Comparison of ENCODE assay signal across 1 cellular context in genomic region chr20:47480705-47481104, GRCh38.
A peak's percentile ranks its signal among the peaks of the same experiment; 100 is the strongest.
TF ChIP-seq lines count a peak whose summit lies in the region.

No MANE protein-coding gene starts in this region.

TF ChIP-seq in K562, 482 proteins besides CTCF, POLR2A, EP300 and RAD21 (continued from another document):
- peak; percentile 87 for TF ChIP-seq EWSR1 (IDR thresholded peaks at IDR 0.05; ENCODE audit: borderline replicate concordance, low read depth, partially characterized antibody)
- peak; percentile 38; the same call in 1 of the 2 replicates for TF ChIP-seq ZBTB2 (IDR thresholded peaks at IDR 0.05)
- TF ChIP-seq, protein P1, sequence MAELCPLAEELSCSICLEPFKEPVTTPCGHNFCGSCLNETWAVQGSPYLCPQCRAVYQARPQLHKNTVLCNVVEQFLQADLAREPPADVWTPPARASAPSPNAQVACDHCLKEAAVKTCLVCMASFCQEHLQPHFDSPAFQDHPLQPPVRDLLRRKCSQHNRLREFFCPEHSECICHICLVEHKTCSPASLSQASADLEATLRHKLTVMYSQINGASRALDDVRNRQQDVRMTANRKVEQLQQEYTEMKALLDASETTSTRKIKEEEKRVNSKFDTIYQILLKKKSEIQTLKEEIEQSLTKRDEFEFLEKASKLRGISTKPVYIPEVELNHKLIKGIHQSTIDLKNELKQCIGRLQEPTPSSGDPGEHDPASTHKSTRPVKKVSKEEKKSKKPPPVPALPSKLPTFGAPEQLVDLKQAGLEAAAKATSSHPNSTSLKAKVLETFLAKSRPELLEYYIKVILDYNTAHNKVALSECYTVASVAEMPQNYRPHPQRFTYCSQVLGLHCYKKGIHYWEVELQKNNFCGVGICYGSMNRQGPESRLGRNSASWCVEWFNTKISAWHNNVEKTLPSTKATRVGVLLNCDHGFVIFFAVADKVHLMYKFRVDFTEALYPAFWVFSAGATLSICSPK (IDR thresholded peaks at IDR 0.05; ENCODE audit: borderline replicate concordance), result no peak
- no peak for TF ChIP-seq ETV5 (CRISPR knock-in tag; IDR thresholded peaks at IDR 0.05; ENCODE audit: low read depth)
- TF ChIP-seq MYNN (IDR thresholded peaks at IDR 0.05), result no peak
- TF ChIP-seq MYNN (CRISPR knock-in tag; IDR thresholded peaks at IDR 0.05), result no peak
- TF ChIP-seq HES1 (IDR thresholded peaks at IDR 0.05; ENCODE audit: low read depth), result no peak
- no peak for TF ChIP-seq ZNF449 (CRISPR knock-in tag; IDR thresholded peaks at IDR 0.05)
- TF ChIP-seq CSDE1 (IDR thresholded peaks at IDR 0.05), result no peak
- TF ChIP-seq MTA2 (IDR thresholded peaks at IDR 0.05; ENCODE audit: low read depth), result 0 out of 2 replicates have a peak, but pooled peaks have one; percentile 26
- TF ChIP-seq BRCA1 (IDR thresholded peaks at IDR 0.05), result no peak
- TF ChIP-seq BRCA1 (CRISPR knock-in tag; IDR thresholded peaks at IDR 0.05), result no peak
- TF ChIP-seq RBM14 (IDR thresholded peaks at IDR 0.05; ENCODE audit: borderline replicate concordance, insufficient read depth, low read depth, low read length), result no peak
- TF ChIP-seq, protein P2, sequence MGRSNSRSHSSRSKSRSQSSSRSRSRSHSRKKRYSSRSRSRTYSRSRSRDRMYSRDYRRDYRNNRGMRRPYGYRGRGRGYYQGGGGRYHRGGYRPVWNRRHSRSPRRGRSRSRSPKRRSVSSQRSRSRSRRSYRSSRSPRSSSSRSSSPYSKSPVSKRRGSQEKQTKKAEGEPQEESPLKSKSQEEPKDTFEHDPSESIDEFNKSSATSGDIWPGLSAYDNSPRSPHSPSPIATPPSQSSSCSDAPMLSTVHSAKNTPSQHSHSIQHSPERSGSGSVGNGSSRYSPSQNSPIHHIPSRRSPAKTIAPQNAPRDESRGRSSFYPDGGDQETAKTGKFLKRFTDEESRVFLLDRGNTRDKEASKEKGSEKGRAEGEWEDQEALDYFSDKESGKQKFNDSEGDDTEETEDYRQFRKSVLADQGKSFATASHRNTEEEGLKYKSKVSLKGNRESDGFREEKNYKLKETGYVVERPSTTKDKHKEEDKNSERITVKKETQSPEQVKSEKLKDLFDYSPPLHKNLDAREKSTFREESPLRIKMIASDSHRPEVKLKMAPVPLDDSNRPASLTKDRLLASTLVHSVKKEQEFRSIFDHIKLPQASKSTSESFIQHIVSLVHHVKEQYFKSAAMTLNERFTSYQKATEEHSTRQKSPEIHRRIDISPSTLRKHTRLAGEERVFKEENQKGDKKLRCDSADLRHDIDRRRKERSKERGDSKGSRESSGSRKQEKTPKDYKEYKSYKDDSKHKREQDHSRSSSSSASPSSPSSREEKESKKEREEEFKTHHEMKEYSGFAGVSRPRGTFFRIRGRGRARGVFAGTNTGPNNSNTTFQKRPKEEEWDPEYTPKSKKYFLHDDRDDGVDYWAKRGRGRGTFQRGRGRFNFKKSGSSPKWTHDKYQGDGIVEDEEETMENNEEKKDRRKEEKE (IDR thresholded peaks at IDR 0.05; ENCODE audit: borderline replicate concordance in 1 of 2, control insufficient read depth in 1 of 2, low read depth in 2 of 2, low read length in 1 of 2), result peak in 1 of 2 experiments; percentile 85; a peak in 2 of 4 replicates
- no peak for TF ChIP-seq SIRT6 (IDR thresholded peaks at IDR 0.05; ENCODE audit: low read depth, low read length)
- TF ChIP-seq, protein P3, sequence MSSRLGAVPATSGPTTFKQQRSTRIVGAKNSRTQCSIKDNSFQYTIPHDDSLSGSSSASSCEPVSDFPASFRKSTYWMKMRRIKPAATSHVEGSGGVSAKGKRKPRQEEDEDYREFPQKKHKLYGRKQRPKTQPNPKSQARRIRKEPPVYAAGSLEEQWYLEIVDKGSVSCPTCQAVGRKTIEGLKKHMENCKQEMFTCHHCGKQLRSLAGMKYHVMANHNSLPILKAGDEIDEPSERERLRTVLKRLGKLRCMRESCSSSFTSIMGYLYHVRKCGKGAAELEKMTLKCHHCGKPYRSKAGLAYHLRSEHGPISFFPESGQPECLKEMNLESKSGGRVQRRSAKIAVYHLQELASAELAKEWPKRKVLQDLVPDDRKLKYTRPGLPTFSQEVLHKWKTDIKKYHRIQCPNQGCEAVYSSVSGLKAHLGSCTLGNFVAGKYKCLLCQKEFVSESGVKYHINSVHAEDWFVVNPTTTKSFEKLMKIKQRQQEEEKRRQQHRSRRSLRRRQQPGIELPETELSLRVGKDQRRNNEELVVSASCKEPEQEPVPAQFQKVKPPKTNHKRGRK (tag; IDR thresholded peaks at IDR 0.05), result peak; percentile 98
- TF ChIP-seq MAZ (CRISPR knock-in tag; conservative IDR thresholded peaks at IDR 0.05 in 1 of 2, IDR thresholded peaks at IDR 0.05 in 1 of 2), result no peak
- TF ChIP-seq GATAD2A (IDR thresholded peaks at IDR 0.05), result peak; percentile 48; the same call in 1 of the 2 replicates
- TF ChIP-seq HMG20A (CRISPR knock-in tag; conservative IDR thresholded peaks at IDR 0.05), result no peak
- peak in 1 of 2 experiments; percentile 53; a peak in 1 of 4 replicates for TF ChIP-seq HDAC1 (IDR thresholded peaks at IDR 0.05)
- TF ChIP-seq, protein P4, sequence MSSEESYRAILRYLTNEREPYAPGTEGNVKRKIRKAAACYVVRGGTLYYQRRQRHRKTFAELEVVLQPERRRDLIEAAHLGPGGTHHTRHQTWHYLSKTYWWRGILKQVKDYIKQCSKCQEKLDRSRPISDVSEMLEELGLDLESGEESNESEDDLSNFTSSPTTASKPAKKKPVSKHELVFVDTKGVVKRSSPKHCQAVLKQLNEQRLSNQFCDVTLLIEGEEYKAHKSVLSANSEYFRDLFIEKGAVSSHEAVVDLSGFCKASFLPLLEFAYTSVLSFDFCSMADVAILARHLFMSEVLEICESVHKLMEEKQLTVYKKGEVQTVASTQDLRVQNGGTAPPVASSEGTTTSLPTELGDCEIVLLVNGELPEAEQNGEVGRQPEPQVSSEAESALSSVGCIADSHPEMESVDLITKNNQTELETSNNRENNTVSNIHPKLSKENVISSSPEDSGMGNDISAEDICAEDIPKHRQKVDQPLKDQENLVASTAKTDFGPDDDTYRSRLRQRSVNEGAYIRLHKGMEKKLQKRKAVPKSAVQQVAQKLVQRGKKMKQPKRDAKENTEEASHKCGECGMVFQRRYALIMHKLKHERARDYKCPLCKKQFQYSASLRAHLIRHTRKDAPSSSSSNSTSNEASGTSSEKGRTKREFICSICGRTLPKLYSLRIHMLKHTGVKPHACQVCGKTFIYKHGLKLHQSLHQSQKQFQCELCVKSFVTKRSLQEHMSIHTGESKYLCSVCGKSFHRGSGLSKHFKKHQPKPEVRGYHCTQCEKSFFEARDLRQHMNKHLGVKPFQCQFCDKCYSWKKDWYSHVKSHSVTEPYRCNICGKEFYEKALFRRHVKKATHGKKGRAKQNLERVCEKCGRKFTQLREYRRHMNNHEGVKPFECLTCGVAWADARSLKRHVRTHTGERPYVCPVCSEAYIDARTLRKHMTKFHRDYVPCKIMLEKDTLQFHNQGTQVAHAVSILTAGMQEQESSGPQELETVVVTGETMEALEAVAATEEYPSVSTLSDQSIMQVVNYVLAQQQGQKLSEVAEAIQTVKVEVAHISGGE (CRISPR knock-in tag; IDR thresholded peaks at IDR 0.05), result no peak
- TF ChIP-seq TOE1 (IDR thresholded peaks at IDR 0.05; ENCODE audit: borderline replicate concordance), result no peak
- TF ChIP-seq TOE1 (CRISPR knock-in tag; IDR thresholded peaks at IDR 0.05; ENCODE audit: borderline replicate concordance, low read depth), result no peak
- TF ChIP-seq JUND (IDR thresholded peaks at IDR 0.05; ENCODE audit: borderline replicate concordance, low read depth, low read length), result no peak
- TF ChIP-seq JUND (tag; IDR thresholded peaks at IDR 0.05; ENCODE audit: borderline replicate concordance, low read depth, low read length), result no peak
- TF ChIP-seq CEBPG (CRISPR knock-in tag; IDR thresholded peaks at IDR 0.05), result no peak
- no peak for TF ChIP-seq CEBPG (tag; conservative IDR thresholded peaks at IDR 0.05 in 1 of 2, IDR thresholded peaks at IDR 0.05 in 1 of 2)
- TF ChIP-seq LARP7 (IDR thresholded peaks at IDR 0.05), result 0 out of 2 replicates have a peak, but pooled peaks have one; percentile 60
- TF ChIP-seq MTA1 (IDR thresholded peaks at IDR 0.05; ENCODE audit: borderline replicate concordance), result peak; percentile 74
- no peak for TF ChIP-seq ZNF277 (CRISPR knock-in tag; IDR thresholded peaks at IDR 0.05; ENCODE audit: borderline replicate concordance)
- no peak for TF ChIP-seq HOMEZ (CRISPR knock-in tag; IDR thresholded peaks at IDR 0.05)
